Comparison of ENCODE assay signal across 29 cellular contexts in the genomic region with DNA sequence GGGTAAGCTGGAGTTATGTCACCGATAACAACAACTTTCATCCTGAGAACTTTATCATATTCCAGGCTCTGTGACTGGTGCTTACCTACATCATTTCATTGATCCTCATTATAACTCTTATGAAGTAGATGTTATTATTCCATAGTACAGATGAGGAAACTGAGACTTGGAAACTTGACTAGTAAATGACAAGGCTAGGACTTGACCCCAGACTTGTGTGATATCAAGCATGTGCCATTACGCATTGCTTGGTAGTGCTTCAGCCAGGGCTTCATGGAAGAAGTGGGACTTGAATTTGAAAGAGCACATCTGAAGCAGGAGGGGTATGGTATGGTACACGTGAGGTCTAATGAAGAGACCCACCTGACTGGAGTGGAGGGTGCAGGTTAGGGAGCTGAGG.
"Had no signal": no experiment of that assay in that cellular context is flagged by ENCODE, and none has a peak within 500 bp of the region (broad histone marks: within the 10 kb centered on the region; RNA-seq: fewer than 3 reads in every experiment).

No MANE protein-coding gene starts in this region.

- H3K9me3 Mint-ChIP-seq: stimulated activated effector memory CD8-positive, alpha-beta T cell treated with anti-CD3 and anti-CD28 coated beads, Interleukin-12 subunit alpha, Interleukin-12 subunit beta, amount 100 ng/mL, for 72 hours; stimulated activated memory B cell treated with anti-CD40 and anti-IgM and Interleukin-4, amounts not matched to agents 10 μg/mL and 1 μg/mL and 100 μg/mL, for 72 hours; stimulated activated naive B cell treated with anti-CD40 and anti-IgM and Interleukin-4, amounts not matched to agents 10 μg/mL and 1 μg/mL and 100 μg/mL, for 72 hours; stimulated activated naive CD8-positive, alpha-beta T cell treated with anti-CD3 and anti-CD28 coated beads, Interleukin-15, amount 100 ng/mL, for 72 hours; stimulated activated naive CD8-positive, alpha-beta T cell treated with anti-CD3 and anti-CD28 coated beads, Interleukin-15, Interleukin-2, amounts not matched to agents 100 ng/mL and 50 ng/mL, for 24 hours; type B pancreatic cell had no signal

- H3K27me3 Mint-ChIP-seq: stimulated activated memory B cell treated with anti-CD40 and anti-IgM and Interleukin-4, amounts not matched to agents 10 μg/mL and 1 μg/mL and 100 μg/mL, for 72 hours; stimulated activated naive B cell treated with anti-CD40 and anti-IgM and Interleukin-4, amounts not matched to agents 10 μg/mL and 1 μg/mL and 100 μg/mL, for 72 hours; stimulated activated naive CD8-positive, alpha-beta T cell treated with anti-CD3 and anti-CD28 coated beads, Interleukin-15, amount 100 ng/mL, for 72 hours; stimulated activated naive CD8-positive, alpha-beta T cell treated with anti-CD3 and anti-CD28 coated beads, Interleukin-15, Interleukin-2, amounts not matched to agents 100 ng/mL and 50 ng/mL, for 24 hours; type B pancreatic cell had no signal

- H3K9me3 ChIP-seq: stomach, suprapubic skin, testis, thoracic aorta, thyroid gland, tibial artery, tibial nerve, transverse colon, upper lobe of left lung, upper lobe of right lung, uterus, vagina had no signal

- FAIRE-seq: urothelium cell line had no signal

- ATAC-seq: stimulated activated effector memory CD8-positive, alpha-beta T cell treated with anti-CD3 and anti-CD28 coated beads, Interleukin-12 subunit alpha, Interleukin-12 subunit beta, amount 100 ng/mL, for 72 hours; stimulated activated memory B cell treated with anti-CD40 and anti-IgM and Interleukin-4, amounts not matched to agents 10 μg/mL and 1 μg/mL and 100 μg/mL, for 72 hours; stimulated activated naive B cell treated with anti-CD40 and anti-IgM and Interleukin-4, amounts not matched to agents 10 μg/mL and 1 μg/mL and 100 μg/mL, for 72 hours; stimulated activated naive CD8-positive, alpha-beta T cell treated with anti-CD3 and anti-CD28 coated beads, Interleukin-15, amount 100 ng/mL, for 72 hours; stimulated activated naive CD8-positive, alpha-beta T cell treated with anti-CD3 and anti-CD28 coated beads, Interleukin-15, Interleukin-2, amounts not matched to agents 100 U/mL and 50 U/mL, for 24 hours; upper lobe of right lung had no signal

- DNase-seq: stimulated activated CD4-positive, alpha-beta T cell treated with anti-CD3 and anti-CD28 coated beads, Interleukin-2, amount 100 ng/mL, for 48 hours; stimulated activated CD4-positive, alpha-beta T cell treated with anti-CD3 and anti-CD28 coated beads, Interleukin-4, amount 100 ng/mL, for 1 hour; stimulated activated CD4-positive, alpha-beta T cell treated with anti-CD3 and anti-CD28 coated beads, Interleukin-4, amount 100 ng/mL, for 24 hours; stimulated activated CD4-positive, alpha-beta T cell treated with anti-CD3 and anti-CD28 coated beads, Interleukin-4, amount 100 ng/mL, for 4 hours; stimulated activated CD8-positive, alpha-beta memory T cell treated with anti-CD3 and anti-CD28 coated beads, Interleukin-4, amount 100 ng/mL, for 48 hours; stimulated activated naive B cell treated with anti-CD40 and anti-IgM and Interleukin-4, amounts not matched to agents 10 μg/mL and 1 μg/mL and 100 μg/mL, for 72 hours; stimulated activated naive CD4-positive, alpha-beta T cell; stimulated activated naive CD4-positive, alpha-beta T cell treated with Interleukin-2 at 50 U/mL for 16 hours; stimulated activated naive CD8-positive, alpha-beta T cell treated with anti-CD3 and anti-CD28 coated beads, Interleukin-15, amount 100 ng/mL, for 72 hours; stimulated activated naive CD8-positive, alpha-beta T cell treated with anti-CD3 and anti-CD28 coated beads, Interleukin-15, Interleukin-2, amounts not matched to agents 100 U/mL and 50 U/mL, for 24 hours; stomach; substantia nigra; testis; thyroid gland; tibial artery; transverse colon; trophoblast cell; upper lobe of right lung; uterus had no signal

- H3K4me1 ChIP-seq: testis, thyroid gland, upper lobe of right lung, uterus had no signal

- H3K27ac Mint-ChIP-seq: stimulated activated memory B cell treated with anti-CD40 and anti-IgM and Interleukin-4, amounts not matched to agents 10 μg/mL and 1 μg/mL and 100 μg/mL, for 72 hours; stimulated activated naive B cell treated with anti-CD40 and anti-IgM and Interleukin-4, amounts not matched to agents 10 μg/mL and 1 μg/mL and 100 μg/mL, for 72 hours; stimulated activated naive CD8-positive, alpha-beta T cell treated with anti-CD3 and anti-CD28 coated beads, Interleukin-15, amount 100 ng/mL, for 72 hours; stimulated activated naive CD8-positive, alpha-beta T cell treated with anti-CD3 and anti-CD28 coated beads, Interleukin-15, Interleukin-2, amounts not matched to agents 100 ng/mL and 50 ng/mL, for 24 hours; type B pancreatic cell had no signal

- H3K4me1 Mint-ChIP-seq: stimulated activated memory B cell treated with anti-CD40 and anti-IgM and Interleukin-4, amounts not matched to agents 10 μg/mL and 1 μg/mL and 100 μg/mL, for 72 hours; stimulated activated naive B cell treated with anti-CD40 and anti-IgM and Interleukin-4, amounts not matched to agents 10 μg/mL and 1 μg/mL and 100 μg/mL, for 72 hours had no signal

- H3K4me3 ChIP-seq: stomach, suprapubic skin, testis, thoracic aorta, thyroid gland, tibial artery, tibial nerve, transverse colon, upper lobe of left lung, upper lobe of right lung, uterus, vagina had no signal

- H3K27me3 ChIP-seq: stomach, suprapubic skin, testis, thyroid gland, tibial artery, tibial nerve, transverse colon, upper lobe of left lung, upper lobe of right lung, uterus, vagina had no signal

- H3K27ac ChIP-seq: stomach, suprapubic skin, testis, thoracic aorta, thyroid gland, tibial artery, tibial nerve, transverse colon, upper lobe of left lung, upper lobe of right lung, uterus, vagina had no signal

- H3K36me3 ChIP-seq: uterus had no signal

- H3K36me3 Mint-ChIP-seq: type B pancreatic cell had no signal

- H3K4me3 Mint-ChIP-seq: stimulated activated effector memory CD8-positive, alpha-beta T cell treated with anti-CD3 and anti-CD28 coated beads, Interleukin-12 subunit alpha, Interleukin-12 subunit beta, amount 100 ng/mL, for 72 hours; stimulated activated memory B cell treated with anti-CD40 and anti-IgM and Interleukin-4, amounts not matched to agents 10 μg/mL and 1 μg/mL and 100 μg/mL, for 72 hours; stimulated activated naive B cell treated with anti-CD40 and anti-IgM and Interleukin-4, amounts not matched to agents 10 μg/mL and 1 μg/mL and 100 μg/mL, for 72 hours; stimulated activated naive CD8-positive, alpha-beta T cell treated with anti-CD3 and anti-CD28 coated beads, Interleukin-15, amount 100 ng/mL, for 72 hours; stimulated activated naive CD8-positive, alpha-beta T cell treated with anti-CD3 and anti-CD28 coated beads, Interleukin-15, Interleukin-2, amounts not matched to agents 100 ng/mL and 50 ng/mL, for 24 hours; type B pancreatic cell had no signal
